8 cellular contexts compared by ENCODE assay signal in genomic region chr22:29603358-29604191, GRCh38. TPM values are rescaled to one million over a fixed set of nuclear protein-coding genes. Genes with fewer than 3 reads are reported as not detected.
A peak's percentile ranks its signal among the peaks of the same experiment; 100 is the strongest.
DNase-seq lines count a peak whose midpoint lies in the region; ATAC-seq, FAIRE-seq and TF ChIP-seq lines count a peak whose summit lies in the region.

Gene NF2, plus strand, starts transcription at chr22:29603633. Its CDS starts 366 bp downstream, at chr22:29603999.

- intact Hi-C loops in Right ventricle myocardium inferior (cut with DNase I) = loop anchor here (5.0 kb wide), 1 partner anchor 51 kb away; the partner anchor contains the start of gene THOC5
- intact Hi-C loops in pancreas (cut with DNase I) = no loop called here
- intact Hi-C loops in tibial artery (cut with DNase I; ENCODE audit: low total_unique reads) = no loop called here

- peak within 1 kb of the TSS; percentile 89 for H3K27ac Mint-ChIP-seq in activated naive CD8-positive, alpha-beta T cell treated with anti-CD3 and anti-CD28 coated beads, Interleukin-2, amount 50 U/mL, for 24 hours

- FAIRE-seq in pancreas (lab: Jason Lieb, UNC) = peak; percentile 97

- DNase-seq in NCI-H1417 (lab: John Stamatoyannopoulos, UW) (peak; percentile 91 to 97 (median 96)), SW480 (ENCODE audit: low spot score) (peak; percentile 96), Right ventricle myocardium inferior (ENCODE audit: missing footprints) (peak; percentile 99), pancreas (peak; percentile 97 to 99 (median 98)), tibial artery (peak; percentile 44 to 99)
- DNase-seq in activated naive CD8-positive, alpha-beta T cell treated with anti-CD3 and anti-CD28 coated beads, Interleukin-2, amount 50 U/mL, for 24 hours = peak; percentile 97

- no peaks in the 10 kb centered on the region for H3K27me3 ChIP-seq in pancreas
- H3K27me3 ChIP-seq in tibial artery = no peaks in the 10 kb centered on the region

- peaks cover 16% of the 10 kb centered on the region for H3K36me3 Mint-ChIP-seq in activated naive CD8-positive, alpha-beta T cell treated with anti-CD3 and anti-CD28 coated beads, Interleukin-2, amount 50 U/mL, for 24 hours (ENCODE audit: low read depth)

- peak within 1 kb of the TSS; percentile 86 to 96 (median 92) for H3K4me3 ChIP-seq in pancreas
- H3K4me3 ChIP-seq in tibial artery = peak within 1 kb of the TSS; percentile 84 to 97

- H3K9me3 Mint-ChIP-seq in activated naive CD8-positive, alpha-beta T cell treated with anti-CD3 and anti-CD28 coated beads, Interleukin-2, amount 50 U/mL, for 24 hours = no peaks in the 10 kb centered on the region

- TF ChIP-seq CTCF in GM12874 (IDR thresholded peaks at IDR 0.05; ENCODE audit: insufficient read depth, low read depth, low read length) (peak; percentile 10; the same call in 1 of the 2 replicates), pancreas (IDR thresholded peaks at IDR 0.05) (no peak), tibial artery (IDR thresholded peaks at IDR 0.05) (no peak)

- WGBS in pancreas, 2 donors = 0% methylated on average over 61 to 84 of the region's 84 CpGs

- peak within 1 kb of the TSS; percentile 83 to 93 (median 88) for H3K27ac ChIP-seq in pancreas
- H3K27ac ChIP-seq in tibial artery = peak within 1 kb of the TSS; percentile 90 to 92

- peaks cover 0 to 13% (median 7%) of the 10 kb centered on the region in 3 donors for H3K4me1 ChIP-seq in pancreas
- H3K4me1 ChIP-seq in tibial artery = peaks cover 8 to 23% (median 12%) of the 10 kb centered on the region in 4 donors

- H3K4me3 Mint-ChIP-seq in activated naive CD8-positive, alpha-beta T cell treated with anti-CD3 and anti-CD28 coated beads, Interleukin-2, amount 50 U/mL, for 24 hours = peak within 1 kb of the TSS; percentile 92

- H3K9me3 ChIP-seq in pancreas = no peaks in the 10 kb centered on the region
- H3K9me3 ChIP-seq in tibial artery = no peaks in the 10 kb centered on the region

- no peaks in the 10 kb centered on the region for H3K27me3 Mint-ChIP-seq in activated naive CD8-positive, alpha-beta T cell treated with anti-CD3 and anti-CD28 coated beads, Interleukin-2, amount 50 U/mL, for 24 hours

- ATAC-seq in HG02763 (IDR thresholded peaks at IDR 0.05; ENCODE audit: unreplicated experiment) (peak; percentile 97), Right ventricle myocardium inferior (peak; percentile 99), pancreas (peak; percentile 97 to 99 (median 98))
- peak; percentile 97 for ATAC-seq in activated naive CD8-positive, alpha-beta T cell treated with anti-CD3 and anti-CD28 coated beads, Interleukin-2, amount 50 U/mL, for 24 hours

- H3K36me3 ChIP-seq in pancreas = no peaks in the 10 kb centered on the region
- H3K36me3 ChIP-seq in tibial artery = no peaks in the 10 kb centered on the region

- peaks cover 34% of the 10 kb centered on the region for H3K4me1 Mint-ChIP-seq in activated naive CD8-positive, alpha-beta T cell treated with anti-CD3 and anti-CD28 coated beads, Interleukin-2, amount 50 U/mL, for 24 hours

RNA-seq across cellular contexts. Expression of gene NF2, which starts in this region (rescaled TPM):
- 49.0 TPM for total RNA-seq in Right ventricle myocardium inferior
- 10 to 100 TPM; 14.7 to 33.7 (median 23.2) TPM for total RNA-seq in pancreas
- polyA plus RNA-seq in pancreas = 1 to 10 TPM; 6.5 to 7.5 TPM

Comparison
In these comparisons a context has a peak if more than half of its experiments do, and no peak if none do; other contexts are left out.
1. Peak in every context shown above with its lines: DNase-seq, ATAC-seq, H3K4me3 ChIP-seq and H3K27ac ChIP-seq.